10 cellular contexts compared by ENCODE assay signal in genomic region chr6:152160346-152160745, GRCh38.
DNase-seq lines count a peak whose midpoint lies in the region; ATAC-seq, FAIRE-seq and TF ChIP-seq lines count a peak whose summit lies in the region.
"Had no signal": no experiment of that assay in that cellular context is flagged by ENCODE, and none has a peak within 500 bp of the region (broad histone marks: within the 10 kb centered on the region; RNA-seq: fewer than 3 reads in every experiment).

No MANE protein-coding gene starts in this region.

- DNase-seq in GM18507 (ENCODE audit: extremely low spot score, insufficient read length, low read depth) = no peak
- DNase-seq in dermis blood vessel endothelial cell = peak; percentile 20
- DNase-seq in prostate gland (ENCODE audit: low spot score) = no peak
- no peak for DNase-seq in superior temporal gyrus (ENCODE audit: extremely low spot score)
- DNase-seq in posterior cingulate gyrus = no peak
- DNase-seq in hypothalamus (lab: John Stamatoyannopoulos, UW) = no peak
- DNase-seq: foreskin fibroblast, MG63 had no signal

- no peaks in the 10 kb centered on the region for H3K27me3 ChIP-seq in prostate gland (replicated peaks; ENCODE audit: insufficient read depth)
- H3K27me3 ChIP-seq: MG63 had no signal

- no peaks in the 10 kb centered on the region for H3K4me1 ChIP-seq in prostate gland (replicated peaks)

- ATAC-seq in GM19468 (IDR thresholded peaks at IDR 0.05; ENCODE audit: extremely low read depth, unreplicated experiment) (peak; percentile 65), HG03103 (IDR thresholded peaks at IDR 0.05; ENCODE audit: low read depth, unreplicated experiment) (peak; percentile 83)

- no peaks in the 10 kb centered on the region for H3K9me3 ChIP-seq in prostate gland
- H3K9me3 ChIP-seq: MG63 had no signal

- intact Hi-C loops in prostate gland (cut with DNase I) = no loop called here
- intact Hi-C loops in posterior cingulate gyrus (cut with DNase I) = no loop called here

- 83% methylated on average over 3 of the region's 3 CpGs for WGBS in prostate gland

- TF ChIP-seq POLR2A in prostate gland (IDR thresholded peaks at IDR 0.05) = no peak

- FAIRE-seq in GM18507 (lab: Jason Lieb, UNC) = peak; percentile 70

- no peak overlapping the region for H3K27ac ChIP-seq in prostate gland

- peaks cover 0 to 3% of the 10 kb centered on the region in 2 donors for H3K36me3 ChIP-seq in prostate gland
- H3K36me3 ChIP-seq: MG63 had no signal

- no peak overlapping the region for H3K4me3 ChIP-seq in prostate gland
- H3K4me3 ChIP-seq: MG63 had no signal

- TF ChIP-seq CTCF in prostate gland (IDR thresholded peaks at IDR 0.05) = no peak
